Comparison of ENCODE assay signal across 33 cellular contexts in genomic region chr11:76090821-76091220, GRCh38.
"Had no signal": no experiment of that assay in that cellular context is flagged by ENCODE, and none has a peak within 500 bp of the region (broad histone marks: within the 10 kb centered on the region; RNA-seq: fewer than 3 reads in every experiment).

No MANE protein-coding gene starts in this region.

- H3K27me3 ChIP-seq: adrenal gland, ascending aorta, body of pancreas, brain microvascular endothelial cell, breast epithelium, cardiac muscle cell had no signal

- H3K27ac ChIP-seq: adrenal gland, ascending aorta, body of pancreas, brain microvascular endothelial cell, breast epithelium, cardiac muscle cell had no signal

- H3K36me3 ChIP-seq: adrenal gland, ascending aorta, brain microvascular endothelial cell, breast epithelium, cardiac muscle cell had no signal

- H3K4me3 ChIP-seq: adrenal gland, ascending aorta, body of pancreas, breast epithelium, cardiac muscle cell had no signal

- DNase-seq: activated effector memory CD4-positive, alpha-beta T cell treated with anti-CD3 and anti-CD28 coated beads, Interleukin-2, amount 50 U/mL, for 16 hours; activated effector memory CD4-positive, alpha-beta T cell treated with Interleukin-2 at 50 U/mL for 16 hours; activated gamma-delta T cell; activated gamma-delta T cell treated with Interleukin-2 at 50 U/mL for 16 hours; activated naive CD4-positive, alpha-beta T cell; activated naive CD4-positive, alpha-beta T cell treated with anti-CD3 and anti-CD28 coated beads for 36 hours; activated naive CD4-positive, alpha-beta T cell treated with anti-CD3 and anti-CD28 coated beads, Interleukin-2, amount 10 ng/mL, durations not matched to agents 7 days and 5 days; activated naive CD4-positive, alpha-beta T cell treated with anti-CD3 and anti-CD28 coated beads, Interleukin-2, amount 50 U/mL, for 16 hours; activated naive CD4-positive, alpha-beta T cell treated with Interleukin-2 at 50 U/mL for 16 hours; activated naive CD8-positive, alpha-beta T cell treated with anti-CD3 and anti-CD28 coated beads for 36 hours; activated naive CD8-positive, alpha-beta T cell treated with anti-CD3 and anti-CD28 coated beads, Interleukin-2, amount 10 ng/mL, durations not matched to agents 7 days and 5 days; activated naive CD8-positive, alpha-beta T cell treated with anti-CD3 and anti-CD28 coated beads, Interleukin-2, amount 50 U/mL, for 24 hours; activated T-cell treated with anti-CD3 and anti-CD28 coated beads, Interleukin-2, amount 50 U/mL, for 24 hours; activated T-cell treated with anti-CD3 and anti-CD28 coated beads, Interleukin-2, amount 50 U/mL, for 4 hours; activated T-cell treated with anti-CD3 and anti-CD28 coated beads, Interleukin-2, amount 50 U/mL, for 48 hours; activated T-cell treated with anti-CD3 and anti-CD28 coated beads, Interleukin-2, amount 50 U/mL, for 72 hours; adrenal gland; amniotic stem cell; amygdala; anterior cingulate cortex; aorta; body of pancreas; brain microvascular endothelial cell; caudate nucleus; central memory CD4-positive, alpha-beta T cell; cerebellar nuclear complex had no signal

- H3K4me1 ChIP-seq: body of pancreas, breast epithelium had no signal

- ATAC-seq: activated naive CD4-positive, alpha-beta T cell treated with anti-CD3 and anti-CD28 coated beads, Interleukin-2, amount 50 U/mL, for 72 hours; activated naive CD8-positive, alpha-beta T cell treated with anti-CD3 and anti-CD28 coated beads, Interleukin-2, amount 50 U/mL, for 24 hours; activated T-cell treated with anti-CD3 and anti-CD28 coated beads, Interleukin-2, amount 50 U/mL, for 4 hours; activated T-cell treated with anti-CD3 and anti-CD28 coated beads, Interleukin-2, amount 50 U/mL, for 72 hours; activated T-helper 17 cell treated with anti-CD3 and anti-CD28 coated beads, Interleukin-2, amount 50 U/mL, for 72 hours; body of pancreas had no signal

- H3K9me3 ChIP-seq: body of pancreas had no signal

- FAIRE-seq: astrocyte, bronchial epithelial cell had no signal
